ENCODE assay signal across 1 cellular context in the genomic region with DNA sequence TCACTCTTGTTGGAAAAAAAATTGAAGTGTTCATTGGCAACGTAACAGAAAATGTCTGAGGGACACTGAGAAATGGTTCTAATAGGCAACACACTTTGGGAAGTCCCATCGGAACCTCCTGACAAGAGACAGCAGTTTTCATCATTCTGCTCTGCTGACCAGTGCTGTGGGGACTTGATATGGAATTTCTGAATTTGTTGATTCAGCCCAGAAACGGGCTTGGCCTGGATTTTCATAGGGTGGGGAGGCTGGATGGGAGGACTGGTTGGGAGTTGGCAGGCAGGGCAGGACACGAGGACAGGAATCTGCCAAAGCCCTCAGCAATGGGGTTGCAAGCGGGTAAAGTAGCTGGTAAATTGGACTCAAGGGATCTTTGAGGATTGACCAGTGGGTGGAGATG.
TF ChIP-seq lines count a peak whose summit lies in the region.

No MANE protein-coding gene starts in this region.

TF ChIP-seq in IMR-90, 13 proteins besides CTCF, POLR2A, EP300 and RAD21 (continued from another document):
- TF ChIP-seq CHD1 (IDR thresholded peaks at IDR 0.05; ENCODE audit: low read depth, low read length) (no peak), MAFK (IDR thresholded peaks at IDR 0.05; ENCODE audit: low read depth, low read length) (no peak), FOS (IDR thresholded peaks at IDR 0.05; ENCODE audit: low read depth, low read length) (no peak), BHLHE40 (IDR thresholded peaks at IDR 0.05; ENCODE audit: low read depth, low read length) (no peak)
- TF ChIP-seq, protein P1, sequence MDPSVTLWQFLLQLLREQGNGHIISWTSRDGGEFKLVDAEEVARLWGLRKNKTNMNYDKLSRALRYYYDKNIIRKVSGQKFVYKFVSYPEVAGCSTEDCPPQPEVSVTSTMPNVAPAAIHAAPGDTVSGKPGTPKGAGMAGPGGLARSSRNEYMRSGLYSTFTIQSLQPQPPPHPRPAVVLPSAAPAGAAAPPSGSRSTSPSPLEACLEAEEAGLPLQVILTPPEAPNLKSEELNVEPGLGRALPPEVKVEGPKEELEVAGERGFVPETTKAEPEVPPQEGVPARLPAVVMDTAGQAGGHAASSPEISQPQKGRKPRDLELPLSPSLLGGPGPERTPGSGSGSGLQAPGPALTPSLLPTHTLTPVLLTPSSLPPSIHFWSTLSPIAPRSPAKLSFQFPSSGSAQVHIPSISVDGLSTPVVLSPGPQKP (IDR thresholded peaks at IDR 0.05; ENCODE audit: borderline replicate concordance, low read depth, low read length): no peak
- TF ChIP-seq, protein P2, sequence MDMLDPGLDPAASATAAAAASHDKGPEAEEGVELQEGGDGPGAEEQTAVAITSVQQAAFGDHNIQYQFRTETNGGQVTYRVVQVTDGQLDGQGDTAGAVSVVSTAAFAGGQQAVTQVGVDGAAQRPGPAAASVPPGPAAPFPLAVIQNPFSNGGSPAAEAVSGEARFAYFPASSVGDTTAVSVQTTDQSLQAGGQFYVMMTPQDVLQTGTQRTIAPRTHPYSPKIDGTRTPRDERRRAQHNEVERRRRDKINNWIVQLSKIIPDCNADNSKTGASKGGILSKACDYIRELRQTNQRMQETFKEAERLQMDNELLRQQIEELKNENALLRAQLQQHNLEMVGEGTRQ (IDR thresholded peaks at IDR 0.05; ENCODE audit: low read depth, low read length): no peak
